In genomic region chr5:154476343-154477213, GRCh38 we compare ENCODE assay signal across 1 cellular context.
TF ChIP-seq lines count a peak whose summit lies in the region.

No MANE protein-coding gene starts in this region.

TF ChIP-seq in GM23338, 12 proteins besides CTCF, POLR2A, EP300 and RAD21:
- TF ChIP-seq CREB1 (CRISPR knock-in tag; IDR thresholded peaks at IDR 0.05; ENCODE audit: low read depth) (peak; percentile 28; the same call in 1 of the 2 replicates), EZH2 (IDR thresholded peaks at IDR 0.05; ENCODE audit: low read depth, unreplicated experiment) (peak; percentile 66), EZH2phosphoT487 (IDR thresholded peaks at IDR 0.05; ENCODE audit: unreplicated experiment) (no peak)
